ENCODE assay signal across 22 cellular contexts in the genomic region with DNA sequence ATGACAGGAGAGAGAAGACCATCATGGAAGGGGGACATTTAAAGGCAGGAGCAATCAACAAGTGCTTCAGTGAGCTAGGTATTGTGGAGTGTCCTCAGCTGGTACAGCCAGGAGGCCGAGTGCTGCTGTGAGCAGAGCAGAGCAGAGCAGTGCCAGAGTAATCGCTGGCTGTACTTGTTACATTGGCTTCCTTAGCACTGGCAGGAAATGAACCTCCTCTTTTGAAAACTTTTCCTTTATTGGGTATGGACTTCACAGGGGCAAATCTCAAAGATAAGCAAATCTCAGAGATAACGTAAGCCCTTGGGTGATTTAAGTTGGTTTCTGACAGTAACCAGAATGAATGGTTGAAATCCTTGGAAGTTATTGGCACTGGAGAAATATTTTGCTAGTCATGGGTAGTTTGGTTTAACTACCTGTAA. TPM values are rescaled to one million over a fixed set of nuclear protein-coding genes. Genes with fewer than 3 reads are reported as not detected.
DNase-seq lines count a peak whose midpoint lies in the region; ATAC-seq lines count a peak whose summit lies in the region.
"Had no signal": no experiment of that assay in that cellular context is flagged by ENCODE, and none has a peak within 500 bp of the region (broad histone marks: within the 10 kb centered on the region; RNA-seq: fewer than 3 reads in every experiment).

No MANE protein-coding gene starts in this region.

- no peaks in the 10 kb centered on the region for H3K4me1 ChIP-seq in SJCRH30
- H3K4me1 ChIP-seq: psoas muscle had no signal

- no peaks in the 10 kb centered on the region for H3K36me3 ChIP-seq in SJCRH30
- H3K36me3 ChIP-seq: gastroesophageal sphincter, thoracic aorta had no signal

- DNase-seq in Ammon's horn (ENCODE audit: low spot score) (peak; percentile 62), UCSD-AML1 (lab: John Stamatoyannopoulos, UW; ENCODE audit: unreplicated experiment) (peak; percentile 30), pons (ENCODE audit: low spot score) (peak; percentile 71), SJCRH30 (no peak), NCI-H69 (lab: John Stamatoyannopoulos, UW) (no peak)
- no peak for DNase-seq in stimulated activated CD4-positive, alpha-beta T cell treated with anti-CD3 and anti-CD28 coated beads, Interleukin-4, amount 100 ng/mL, for 1 hour
- DNase-seq: ACHN; activated effector memory CD4-positive, alpha-beta T cell treated with anti-CD3 and anti-CD28 coated beads, Interleukin-2, amount 50 U/mL, for 16 hours; activated naive CD8-positive, alpha-beta T cell treated with anti-CD3 and anti-CD28 coated beads for 36 hours; MM.1S; NCI-H1417; NCI-H2081; NCI-H2227 treated with DMSO at 0.1 percent for 48 hours; NCI-H82; psoas muscle; stimulated activated naive B cell treated with anti-CD40 and anti-IgM and Interleukin-4, amounts not matched to agents 10 μg/mL and 1 μg/mL and 100 μg/mL, for 72 hours had no signal

- no peaks in the 10 kb centered on the region for H3K27me3 ChIP-seq in layer of hippocampus (ENCODE audit: control insufficient read depth, insufficient read depth, low read length)
- no peaks in the 10 kb centered on the region for H3K27me3 ChIP-seq in SJCRH30

- no peaks in the 10 kb centered on the region for H3K9me3 ChIP-seq in SJCRH30 (replicated peaks)
- H3K9me3 ChIP-seq: gastroesophageal sphincter, psoas muscle, thoracic aorta had no signal

- ATAC-seq in HG02852 (IDR thresholded peaks at IDR 0.05; ENCODE audit: unreplicated experiment), result no peak
- ATAC-seq: gastroesophageal sphincter; psoas muscle; stimulated activated naive B cell treated with anti-CD40 and anti-IgM and Interleukin-4, amounts not matched to agents 10 μg/mL and 1 μg/mL and 100 μg/mL, for 72 hours had no signal

- H3K4me3 ChIP-seq in SJCRH30, result no peak overlapping the region
- H3K4me3 ChIP-seq: gastroesophageal sphincter, psoas muscle, thoracic aorta had no signal

- H3K27ac ChIP-seq in layer of hippocampus (ENCODE audit: low read depth, low read length), result peak overlapping the region; percentile 2
- H3K27ac ChIP-seq in SJCRH30, result no peak overlapping the region
- H3K27ac ChIP-seq: gastroesophageal sphincter, KMS-11, psoas muscle, thoracic aorta had no signal

RNA-seq across cellular contexts. Expression of gene SH3GL3, which starts 2.1 kb away (rescaled TPM):
- not detected in 2 replicates for total RNA-seq in SJCRH30 (2014; rRNA removed; shearing (Covaris generic))
- total RNA-seq: activated naive CD8-positive, alpha-beta T cell treated with anti-CD3 and anti-CD28 coated beads for 36 hours; psoas muscle; T-helper 1 cell treated with Interleukin-12 subunit alpha and Interleukin-12 subunit beta and Interleukin-4 antibody, amounts not matched to agents 30 ng/mL and 1 ng/mL, for 36 hours had no signal

Comparison
In these comparisons a context has a peak if more than half of its experiments do, and no peak if none do; other contexts are left out.
1. DNase-seq: peak in Ammon's horn (single experiment), UCSD-AML1 (single experiment) and pons (single experiment); none in SJCRH30 (0 of 2), NCI-H69 (single experiment) and stimulated activated CD4-positive, alpha-beta T cell treated with anti-CD3 and anti-CD28 coated beads, Interleukin-4, amount 100 ng/mL, for 1 hour (single experiment).